ENCODE assay signal across 1 cellular context in the genomic region with DNA sequence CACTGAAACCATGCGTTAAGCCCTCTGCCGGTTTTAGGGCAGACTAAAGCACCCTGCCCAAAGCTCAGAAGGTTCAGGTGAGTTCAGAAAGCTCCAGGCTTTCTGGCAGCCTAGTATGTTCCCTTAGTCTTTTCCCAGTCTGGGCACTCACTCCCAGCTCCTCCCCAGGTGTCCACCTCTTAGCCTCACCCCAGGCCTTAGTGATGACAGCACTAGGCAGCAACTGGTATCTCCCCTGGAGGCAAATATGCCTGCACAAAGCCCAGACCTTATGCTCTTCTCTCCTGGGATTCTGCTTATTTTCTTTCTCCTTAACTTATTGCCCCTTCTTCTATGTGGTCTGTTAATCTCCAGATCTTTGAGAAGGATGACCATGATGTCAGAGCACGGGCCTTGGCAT.
TF ChIP-seq lines count a peak whose summit lies in the region.

No MANE protein-coding gene starts in this region.

TF ChIP-seq in HCT116, 20 proteins besides CTCF, POLR2A, EP300 and RAD21 (continued from another document):
- TF ChIP-seq ATF3 (IDR thresholded peaks at IDR 0.05), result no peak
- TF ChIP-seq MAX (IDR thresholded peaks at IDR 0.05), result no peak
- TF ChIP-seq CEBPB (IDR thresholded peaks at IDR 0.05; ENCODE audit: low read depth), result no peak
- no peak for TF ChIP-seq EZH2 (IDR thresholded peaks at IDR 0.05)
- TF ChIP-seq EGR1 (IDR thresholded peaks at IDR 0.05; ENCODE audit: low read depth), result no peak
TF ChIP-seq in HCT116: peak in this region for 0.
